In genomic region chr14:61997146-61997545, GRCh38 we compare ENCODE assay signal across 34 cellular contexts.
"Had no signal": no experiment of that assay in that cellular context is flagged by ENCODE, and none has a peak within 500 bp of the region (broad histone marks: within the 10 kb centered on the region; RNA-seq: fewer than 3 reads in every experiment).

No MANE protein-coding gene starts in this region.

- H3K27ac ChIP-seq: adrenal gland, body of pancreas, breast epithelium, PC-9, VCaP had no signal

- H3K4me1 ChIP-seq: adrenal gland, body of pancreas, breast epithelium had no signal

- H3K27me3 ChIP-seq: adrenal gland, body of pancreas, breast epithelium had no signal

- ATAC-seq: activated naive CD4-positive, alpha-beta T cell treated with anti-CD3 and anti-CD28 coated beads, Interleukin-2, amount 50 U/mL, for 72 hours; activated T-cell treated with anti-CD3 and anti-CD28 coated beads, Interleukin-2, amount 50 U/mL, for 4 hours; body of pancreas had no signal

- DNase-seq: activated B cell treated with CpG ODN at 0.5 μM for 24 hours; activated CD4-positive, alpha-beta memory T cell treated with anti-CD3 and anti-CD28 coated beads for 36 hours; activated CD4-positive, alpha-beta T cell treated with anti-CD3 and anti-CD28 coated beads for 4 hours; activated CD4-positive, alpha-beta T cell treated with anti-CD3 and anti-CD28 coated beads, Interleukin-2, amount 50 U/mL, for 1 hour; activated CD4-positive, CD25-positive, alpha-beta regulatory T cell treated with anti-CD3 and anti-CD28 coated beads, Interleukin-2, amount 50 U/mL, for 72 hours; activated CD8-positive, alpha-beta memory T cell treated with anti-CD3 and anti-CD28 coated beads, Interleukin-2, amount 50 U/mL, for 4 hours; activated gamma-delta T cell treated with Interleukin-2 at 50 U/mL for 16 hours; activated naive CD4-positive, alpha-beta T cell treated with anti-CD3 and anti-CD28 coated beads for 36 hours; activated T-cell treated with anti-CD3 and anti-CD28 coated beads for 4 hours; activated T-cell treated with anti-CD3 and anti-CD28 coated beads, Interleukin-2, amount 50 U/mL, for 4 hours; adrenal gland; body of pancreas; caudate nucleus; cerebellar nuclear complex; NCI-H1092 treated with DMSO at 0.1 percent for 48 hours; NCI-H146; NCI-H187; NCI-H2029 treated with DMSO at 0.1 percent for 48 hours; NCI-H2107; NCI-H2171 treated with DMSO at 0.1 percent for 48 hours; NCI-H2227 treated with DMSO at 0.1 percent for 48 hours; NCI-H446 treated with DMSO at 0.1 percent for 48 hours; NCI-H524; PC-9; Right ventricle myocardium superior; SW 1271; T-helper 1 cell; T-helper 2 cell; T-helper 9 cell had no signal

- H2AFZ ChIP-seq: PC-9 had no signal

- H3K4me3 ChIP-seq: adrenal gland, body of pancreas, breast epithelium, PC-9 had no signal

- H3K4me2 ChIP-seq: PC-9 had no signal

- FAIRE-seq: astrocyte, RCC 7860 had no signal

- H3K36me3 ChIP-seq: adrenal gland, breast epithelium had no signal

- H3K9me3 ChIP-seq: adrenal gland, body of pancreas, breast epithelium had no signal
